31 cellular contexts compared by ENCODE assay signal in genomic region chr3:33174095-33174494, GRCh38.
"Had no signal": no experiment of that assay in that cellular context is flagged by ENCODE, and none has a peak within 500 bp of the region (broad histone marks: within the 10 kb centered on the region; RNA-seq: fewer than 3 reads in every experiment).

No MANE protein-coding gene starts in this region.

- DNase-seq: colonic mucosa; dermis blood vessel endothelial cell; effector memory CD4-positive, alpha-beta T cell; foreskin keratinocyte; heart right ventricle; hippocampal formation; left colon; mucosa of descending colon; naive B cell; nephron progenitor cell; occipital lobe; stimulated activated CD4-positive, alpha-beta T cell treated with anti-CD3 and anti-CD28 coated beads, Interleukin-12 subunit alpha, Interleukin-12 subunit beta, amount 100 ng/mL, for 4 hours; stimulated activated CD4-positive, alpha-beta T cell treated with anti-CD3 and anti-CD28 coated beads, Interleukin-1b, Interleukin-23, amount 100 ng/mL, for 48 hours; stimulated activated CD4-positive, alpha-beta T cell treated with anti-CD3 and anti-CD28 coated beads, Interleukin-4, amount 100 ng/mL, for 1 hour; stimulated activated CD8-positive, alpha-beta memory T cell treated with anti-CD3 and anti-CD28 coated beads, Interleukin-4, amount 100 ng/mL, for 48 hours; stimulated activated naive CD4-positive, alpha-beta T cell treated with Interleukin-2 at 50 U/mL for 16 hours; stomach; uterus had no signal

- ATAC-seq: gastroesophageal sphincter, left colon, mucosa of descending colon, sciatic nerve had no signal

- H3K4me1 Mint-ChIP-seq: mesothelial cell of epicardium had no signal

- H3K4me1 ChIP-seq: colonic mucosa, esophagus muscularis mucosa, foreskin keratinocyte, gastroesophageal sphincter, parathyroid adenoma, prostate gland, stomach, tibial nerve, upper lobe of left lung, uterus had no signal

- H3K27me3 ChIP-seq: colonic mucosa, esophagus muscularis mucosa, gastroesophageal sphincter, heart right ventricle, right atrium auricular region, stomach, tibial nerve, upper lobe of left lung, uterus had no signal

- H3K4me3 ChIP-seq: colonic mucosa, esophagus muscularis mucosa, gastroesophageal sphincter, heart right ventricle, lung, mucosa of descending colon, prostate gland, right atrium auricular region, smooth muscle cell, stomach, tibial nerve, upper lobe of left lung, uterus had no signal

- H3K9me3 Mint-ChIP-seq: central memory CD8-positive, alpha-beta T cell had no signal

- H2AFZ ChIP-seq: parathyroid adenoma had no signal

- H3K9ac ChIP-seq: parathyroid adenoma had no signal

- H3K36me3 Mint-ChIP-seq: memory B cell, mesothelial cell of epicardium had no signal

- H3K9me3 ChIP-seq: colonic mucosa, mucosa of descending colon, prostate gland, upper lobe of left lung, uterus had no signal

- H3K27ac ChIP-seq: colonic mucosa, esophagus muscularis mucosa, foreskin keratinocyte, gastroesophageal sphincter, parathyroid adenoma, prostate gland, right atrium auricular region, stomach, tibial nerve, upper lobe of left lung, uterus had no signal

- H3K27ac Mint-ChIP-seq: memory B cell, mesothelial cell of epicardium had no signal

- H3K4me2 ChIP-seq: smooth muscle cell had no signal

- H3K4me3 Mint-ChIP-seq: central memory CD8-positive, alpha-beta T cell; memory B cell; mesothelial cell of epicardium; naive B cell; nephron progenitor cell had no signal

- H3K36me3 ChIP-seq: colonic mucosa, esophagus muscularis mucosa, gastroesophageal sphincter, heart right ventricle, prostate gland, right atrium auricular region, stomach, tibial nerve, upper lobe of left lung, uterus had no signal
